8 cellular contexts compared by ENCODE assay signal in genomic region chr7:100477871-100478248, GRCh38. TPM values are rescaled to one million over a fixed set of nuclear protein-coding genes. Genes with fewer than 3 reads are reported as not detected.
DNase-seq lines count a peak whose midpoint lies in the region; ATAC-seq, FAIRE-seq and TF ChIP-seq lines count a peak whose summit lies in the region.

No MANE protein-coding gene starts in this region.

- TF ChIP-seq CTCF in GM23338 (conservative IDR thresholded peaks at IDR 0.05; ENCODE audit: low read depth in 2 of 2) (no peak), activated B cell treated with CpG ODN at 0.5 μM for 24 hours (IDR thresholded peaks at IDR 0.05) (no peak), foreskin keratinocyte (conservative IDR thresholded peaks at IDR 0.05) (no peak), WERI-Rb-1 (IDR thresholded peaks at IDR 0.05; ENCODE audit: low read depth, low read length) (no peak)

- H3K4me3 ChIP-seq in GM23338 = peak overlapping the region; percentile 90
- H3K4me3 ChIP-seq in right cardiac atrium (ENCODE audit: low read length) = peak overlapping the region; percentile 85
- peak overlapping the region; percentile 92 to 99 for H3K4me3 ChIP-seq in small intestine (ENCODE audit: low read depth in 1 of 2, low read length in 2 of 2)
- no peak overlapping the region for H3K4me3 ChIP-seq in WERI-Rb-1 (ENCODE audit: low read depth, low read length)

- no peak overlapping the region for H3K27ac Mint-ChIP-seq in GM23338
- H3K27ac Mint-ChIP-seq in activated B cell treated with CpG ODN at 0.5 μM for 24 hours = peak overlapping the region; percentile 86

- H3K9me2 ChIP-seq in GM23338 (ENCODE audit: insufficient read depth) = no peaks in the 10 kb centered on the region

- FAIRE-seq in small intestine (lab: Jason Lieb, UNC) = no peak

- H3K9me3 Mint-ChIP-seq in GM23338 = no peaks in the 10 kb centered on the region; the same call in 1 of the 3 replicates
- no peaks in the 10 kb centered on the region for H3K9me3 Mint-ChIP-seq in activated B cell treated with CpG ODN at 0.5 μM for 24 hours

- H3K27me3 Mint-ChIP-seq in GM23338 (ENCODE audit: insufficient read depth, low read depth, poor library complexity) (peaks cover 12% of the 10 kb centered on the region), activated B cell treated with CpG ODN at 0.5 μM for 24 hours (no peaks in the 10 kb centered on the region)

- intact Hi-C loops in activated B cell treated with CpG ODN at 0.5 μM for 24 hours (cut with micrococcal nuclease) (loop anchor here (2.0 to 5.0 kb wide), 3 partner anchors 41 to 229 kb away; partner anchors contain the start of genes GNB2, POP7 and PPP1R35), right cardiac atrium (cut with DNase I) (loop anchor here in 2 of 4 donors (5.0 to 10.0 kb wide), 2 partner anchors 69 to 207 kb away; no protein-coding TSS in a partner anchor)

- H3K36me3 Mint-ChIP-seq in GM23338 (ENCODE audit: low read depth) = peaks cover 5% of the 10 kb centered on the region; the same call in 2 of the 3 replicates
- peaks cover 30% of the 10 kb centered on the region for H3K36me3 Mint-ChIP-seq in activated B cell treated with CpG ODN at 0.5 μM for 24 hours (ENCODE audit: low read depth)

- H3K4me1 ChIP-seq in GM23338 (ENCODE audit: insufficient read depth) (peaks cover 21% of the 10 kb centered on the region), right cardiac atrium (ENCODE audit: control insufficient read depth, insufficient read depth, low read length) (peaks cover 16% of the 10 kb centered on the region), small intestine (ENCODE audit: control insufficient read depth in 2 of 2, insufficient read depth in 1 of 2, low read depth in 1 of 2, low read length in 1 of 2) (peaks cover 0 to 16% of the 10 kb centered on the region in 2 donors), foreskin keratinocyte (peaks cover 11% of the 10 kb centered on the region)

- 2% methylated on average over 16 of the region's 16 CpGs for WGBS in right cardiac atrium
- WGBS in small intestine, 3 donors = 0 to 1% (median 0%) methylated on average over 12 to 16 of the region's 16 CpGs

- peak overlapping the region; percentile 93 for H3K4me2 ChIP-seq in GM23338

- DNase-seq in GM23338 (ENCODE audit: low spot score) (no peak), activated B cell treated with CpG ODN at 0.5 μM for 24 hours (peak; percentile 29), right cardiac atrium (peak in 2 of 3 donors; percentile 57 to 74), small intestine (no peak), NK-92 (lab: John Stamatoyannopoulos, UW; ENCODE audit: unreplicated experiment) (no peak), foreskin keratinocyte (no peak), NCI-H524 (lab: John Stamatoyannopoulos, UW) (no peak), WERI-Rb-1 (no peak)

- H3K4me1 Mint-ChIP-seq in GM23338 (peaks cover 30% of the 10 kb centered on the region), activated B cell treated with CpG ODN at 0.5 μM for 24 hours (peaks cover 51% of the 10 kb centered on the region)

- H3K27me3 ChIP-seq in GM23338 (ENCODE audit: insufficient read depth) = no peaks in the 10 kb centered on the region
- no peaks in the 10 kb centered on the region for H3K27me3 ChIP-seq in right cardiac atrium (ENCODE audit: control insufficient read depth, insufficient read depth)
- no peaks in the 10 kb centered on the region for H3K27me3 ChIP-seq in small intestine (ENCODE audit: control insufficient read depth in 2 of 2, insufficient read depth in 2 of 2, low read length in 2 of 2)
- no peaks in the 10 kb centered on the region for H3K27me3 ChIP-seq in foreskin keratinocyte
- no peaks in the 10 kb centered on the region for H3K27me3 ChIP-seq in WERI-Rb-1 (ENCODE audit: insufficient read depth, low read depth, severe bottlenecking)

- no peak overlapping the region for H3K27ac ChIP-seq in GM23338 (ENCODE audit: low read depth)
- peak overlapping the region; percentile 61 for H3K27ac ChIP-seq in right cardiac atrium (ENCODE audit: low read length)
- peak overlapping the region in 1 of 2 donors; percentile 93 for H3K27ac ChIP-seq in small intestine (ENCODE audit: low read depth in 1 of 2, low read length in 1 of 2)
- H3K27ac ChIP-seq in foreskin keratinocyte = no peak overlapping the region
- H3K27ac ChIP-seq in WERI-Rb-1 = no peak overlapping the region

- no peaks in the 10 kb centered on the region; the same call in 1 of the 2 replicates for H3K79me2 ChIP-seq in GM23338 (replicated peaks; ENCODE audit: insufficient read depth)

- H3F3A ChIP-seq in GM23338 (replicated peaks; ENCODE audit: low read depth) = peaks cover 2% of the 10 kb centered on the region; the same call in 1 of the 2 replicates

- no peak for ATAC-seq in GM23338
- no peak for ATAC-seq in activated B cell treated with CpG ODN at 0.5 μM for 24 hours (ENCODE audit: low read depth)
- no peak for ATAC-seq in right cardiac atrium
- ATAC-seq in foreskin keratinocyte = no peak

- H3K4me3 Mint-ChIP-seq in GM23338 (peak overlapping the region; percentile 94), activated B cell treated with CpG ODN at 0.5 μM for 24 hours (peak overlapping the region; percentile 93)

- CTCF ChIA-PET in activated B cell treated with CpG ODN at 0.5 μM for 24 hours (lab: Charles Lee) = interaction anchor here (0.9 to 1.5 kb wide), 3 partner anchors 8 to 82 kb away, joined by 3 to 5 read pairs (median 4); no protein-coding TSS in a partner anchor

- no peaks in the 10 kb centered on the region for H3K36me3 ChIP-seq in GM23338 (ENCODE audit: insufficient read depth)
- peaks cover 0 to 7% of the 10 kb centered on the region in 2 donors for H3K36me3 ChIP-seq in small intestine (ENCODE audit: control insufficient read depth in 2 of 2, insufficient read depth in 2 of 2, low read length in 2 of 2)
- no peaks in the 10 kb centered on the region for H3K36me3 ChIP-seq in WERI-Rb-1

- no peak overlapping the region for H2AFZ ChIP-seq in GM23338

- H4K20me1 ChIP-seq in GM23338 (replicated peaks; ENCODE audit: insufficient read depth) = peaks cover 3% of the 10 kb centered on the region; the same call in 1 of the 2 replicates

- H3K9me3 ChIP-seq in right cardiac atrium (ENCODE audit: control insufficient read depth, low read length) (no peaks in the 10 kb centered on the region), small intestine (ENCODE audit: control insufficient read depth, low read depth) (no peaks in the 10 kb centered on the region), WERI-Rb-1 (ENCODE audit: severe bottlenecking) (no peaks in the 10 kb centered on the region)

- POLR2A ChIA-PET in activated B cell treated with CpG ODN at 0.5 μM for 24 hours (lab: Charles Lee) = interaction anchor here (0.6 to 4.4 kb wide), 9 partner anchors 42 to 920 kb away, joined by 3 to 38 read pairs (median 4); partner anchors contain the start of genes FBXO24, GPC2, LRCH4 and MEPCE

TF ChIP-seq in GM23338, 12 proteins besides CTCF, POLR2A, EP300 and RAD21 (continues in another document):
- TF ChIP-seq ETS1 (IDR thresholded peaks at IDR 0.05) (no peak), NANOG (IDR thresholded peaks at IDR 0.05; ENCODE audit: borderline replicate concordance) (no peak)

RNA-seq across cellular contexts. Expression of gene TSC22D4, which starts 1.2 kb away (rescaled TPM):
- 22.6 and 24.9 TPM in 2 replicates for total RNA-seq in GM23338 (2014; rRNA removed; shearing (Covaris generic))
- 14.6 and 16.4 TPM in 2 replicates for polyA plus RNA-seq in GM23338 (2016; fragmentation: Nextera tagmentation; extraction: Ambion mirVana)
- 60.2 and 68.7 TPM in 2 replicates for total RNA-seq in activated B cell treated with CpG ODN at 0.5 μM for 24 hours
- 10 to 100 TPM; 36.7 to 63.6 (median 48.6) TPM for total RNA-seq in right cardiac atrium
- 61.2 TPM for polyA plus RNA-seq in right cardiac atrium
- 10 to 100 TPM; 31.7 to 53.2 (median 45.9) TPM for polyA plus RNA-seq in small intestine
- total RNA-seq in foreskin keratinocyte = 37.8 and 44.4 TPM in 2 replicates
- polyA plus RNA-seq in foreskin keratinocyte = 42.9 and 52.7 TPM in 2 replicates

RNA-seq across cellular contexts. Expression of gene NYAP1, which starts 5.9 kb away (rescaled TPM):
- total RNA-seq in GM23338 (2014; rRNA removed; shearing (Covaris generic)) = 2.3 and 4.9 TPM in 2 replicates
- polyA plus RNA-seq in GM23338 (2016; fragmentation: Nextera tagmentation; extraction: Ambion mirVana) (0.19 and 0.49 TPM in 2 replicates), right cardiac atrium (0.79 TPM), small intestine (1 to 10 TPM in 1 of 3 donors, not detected in 2; 2.3 TPM), foreskin keratinocyte (1.3 and 1.4 TPM in 2 replicates)
- total RNA-seq in activated B cell treated with CpG ODN at 0.5 μM for 24 hours (not detected in 2 replicates), right cardiac atrium (1 to 10 TPM in 1 of 4 donors, under 1 TPM in 3; 0.39 to 1.1 (median 0.65) TPM), foreskin keratinocyte (1.9 and 2.4 TPM in 2 replicates)

RNA-seq across cellular contexts. Expression of gene SPACDR, which starts 13.8 kb away (rescaled TPM):
- total RNA-seq in GM23338 (2014; rRNA removed; shearing (Covaris generic)) = 0.52 TPM in 1 of 2 replicates, not detected in the other
- polyA plus RNA-seq in GM23338 (2016; fragmentation: Nextera tagmentation; extraction: Ambion mirVana) = 0.42 TPM in 1 of 2 replicates, not detected in the other
- total RNA-seq in activated B cell treated with CpG ODN at 0.5 μM for 24 hours = 2.3 and 2.7 TPM in 2 replicates
- total RNA-seq in right cardiac atrium = under 1 TPM in 1 of 4 donors, not detected in 3; 0.44 TPM
- polyA plus RNA-seq in right cardiac atrium = 0.11 TPM
- polyA plus RNA-seq in small intestine = under 1 TPM in 2 of 3 donors, not detected in 1; 0.43 to 0.89 TPM
- total RNA-seq in foreskin keratinocyte = 0.28 and 0.54 TPM in 2 replicates
- 0.77 and 1.1 TPM in 2 replicates for polyA plus RNA-seq in foreskin keratinocyte

RNA-seq across cellular contexts. Expression of gene PPP1R35, which starts 41.6 kb away (rescaled TPM):
- total RNA-seq in GM23338 (2014; rRNA removed; shearing (Covaris generic)) = 47.8 and 58.9 TPM in 2 replicates
- 89.3 and 106 TPM in 2 replicates for polyA plus RNA-seq in GM23338 (2016; fragmentation: Nextera tagmentation; extraction: Ambion mirVana)
- total RNA-seq in activated B cell treated with CpG ODN at 0.5 μM for 24 hours = 41.2 and 45.0 TPM in 2 replicates
- total RNA-seq in right cardiac atrium = 10 to 100 TPM; 14.8 to 17.7 (median 16.5) TPM
- polyA plus RNA-seq in right cardiac atrium = 20.3 TPM
- polyA plus RNA-seq in small intestine = 10 to 100 TPM; 37.9 to 62.8 (median 55.7) TPM
- total RNA-seq in foreskin keratinocyte = 28.4 and 32.3 TPM in 2 replicates
- polyA plus RNA-seq in foreskin keratinocyte = 45.8 and 52.1 TPM in 2 replicates

RNA-seq across cellular contexts. Expression of gene MEPCE, which starts 48.2 kb away (rescaled TPM):
- 21.7 and 32.6 TPM in 2 replicates for total RNA-seq in GM23338 (2014; rRNA removed; shearing (Covaris generic))
- polyA plus RNA-seq in GM23338 (2016; fragmentation: Nextera tagmentation; extraction: Ambion mirVana) (10.0 and 11.4 TPM in 2 replicates), right cardiac atrium (20.4 TPM), small intestine (10 to 100 TPM; 26.8 to 31.3 (median 30.1) TPM), foreskin keratinocyte (28.2 and 33.5 TPM in 2 replicates)
- total RNA-seq in activated B cell treated with CpG ODN at 0.5 μM for 24 hours (61.0 and 65.5 TPM in 2 replicates), right cardiac atrium (10 to 100 TPM; 18.7 to 24.6 (median 23.2) TPM), foreskin keratinocyte (27.6 and 34.1 TPM in 2 replicates)

Comparison
In these comparisons a context has a peak if more than half of its experiments do, and no peak if none do; other contexts are left out.
1. DNase-seq: peak in activated B cell treated with CpG ODN at 0.5 μM for 24 hours (single experiment) and right cardiac atrium (2 of 3); none in GM23338 (single experiment), small intestine (single experiment), NK-92 (single experiment), foreskin keratinocyte (0 of 2), NCI-H524 (0 of 2) and WERI-Rb-1 (single experiment).